In the genomic region with DNA sequence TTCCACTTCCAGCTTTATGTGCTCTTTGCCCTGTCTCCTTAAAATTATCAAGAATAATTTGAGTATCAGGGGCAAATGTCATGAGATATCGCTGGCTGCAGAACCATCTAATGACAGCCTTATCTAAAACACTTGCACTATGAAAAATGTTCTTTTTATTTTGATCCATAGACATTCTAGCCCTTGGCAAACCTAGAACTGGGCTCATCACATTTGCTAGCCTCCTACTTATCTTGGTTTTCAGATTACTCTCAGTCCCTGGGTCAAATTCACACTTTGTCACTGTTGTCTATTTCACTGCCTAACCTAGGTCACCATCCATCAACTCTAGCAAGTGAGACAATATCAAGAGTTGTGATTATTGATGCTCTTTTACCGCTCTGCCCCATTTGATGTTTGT, we compare ENCODE assay signal across 9 cellular contexts.
"Had no signal": no experiment of that assay in that cellular context is flagged by ENCODE, and none has a peak within 500 bp of the region (broad histone marks: within the 10 kb centered on the region; RNA-seq: fewer than 3 reads in every experiment).

No MANE protein-coding gene starts in this region.

- H3K36me3 ChIP-seq: pancreas, transverse colon had no signal

- FAIRE-seq: endometrium, pancreas had no signal

- DNase-seq: activated CD4-positive, alpha-beta T cell treated with anti-CD3 and anti-CD28 coated beads, Interleukin-2, amount 10 ng/mL, durations not matched to agents 24 days and 14 days; activated naive CD4-positive, alpha-beta T cell treated with Interleukin-2 at 50 U/mL for 16 hours; body of pancreas; pancreas; stimulated activated CD4-positive, alpha-beta T cell treated with anti-CD3 and anti-CD28 coated beads, Interleukin-4, amount 100 ng/mL, for 24 hours; stimulated activated naive CD8-positive, alpha-beta T cell treated with anti-CD3 and anti-CD28 coated beads, Interleukin-15, amount 100 ng/mL, for 72 hours; T-helper 1 cell; transverse colon had no signal

- H3K27me3 ChIP-seq: body of pancreas, pancreas, transverse colon had no signal

- H3K27ac ChIP-seq: body of pancreas, pancreas, transverse colon had no signal

- H3K9me3 ChIP-seq: pancreas had no signal

- ATAC-seq: body of pancreas; stimulated activated naive CD8-positive, alpha-beta T cell treated with anti-CD3 and anti-CD28 coated beads, Interleukin-15, amount 100 ng/mL, for 72 hours had no signal

- H3K4me1 ChIP-seq: body of pancreas, transverse colon had no signal

- H3K4me3 ChIP-seq: body of pancreas, pancreas, transverse colon had no signal
